1 cellular context compared by ENCODE assay signal in genomic region chr17:45123930-45124796, GRCh38.
TF ChIP-seq lines count a peak whose summit lies in the region.

No MANE protein-coding gene starts in this region.

TF ChIP-seq in H1, 55 proteins besides CTCF, POLR2A, EP300 and RAD21:
- no peak for TF ChIP-seq RNF2 (IDR thresholded peaks at IDR 0.05; ENCODE audit: borderline replicate concordance, low read depth, low read length, missing control alignments, poor library complexity, severe bottlenecking)
TF ChIP-seq in H1: peak in this region for 0.
